In genomic region chr1:67053785-67054759, GRCh38 we compare ENCODE assay signal across 8 cellular contexts. TPM values are rescaled to one million over a fixed set of nuclear protein-coding genes. Genes with fewer than 3 reads are reported as not detected.
DNase-seq lines count a peak whose midpoint lies in the region; ATAC-seq and TF ChIP-seq lines count a peak whose summit lies in the region.

SLC35D1 (minus strand) TSS chr1:67054148; CDS start chr1:67054013, 135 bp downstream.

- CTCF ChIA-PET in AG04449 (lab: Yijun Ruan, JAX) (interaction anchor here (0.7 to 5.4 kb wide), 4 partner anchors 14 to 95 kb away, joined by 3 to 24 read pairs (median 13); no protein-coding TSS in a partner anchor), WTC11 (lab: Charles Lee) (interaction anchor here (0.9 to 1.3 kb wide), 5 partner anchors 35 to 159 kb away, joined by 3 to 10 read pairs (median 6); partner anchors contain the start of genes DNAI4 and MIER1)

- no peaks in the 10 kb centered on the region; the same call in 1 of the 2 replicates for H3K36me3 Mint-ChIP-seq in WTC11

- ATAC-seq in GM18868 (IDR thresholded peaks at IDR 0.05; ENCODE audit: unreplicated experiment) (peak; percentile 76), HG03103 (IDR thresholded peaks at IDR 0.05; ENCODE audit: low read depth, unreplicated experiment) (peak; percentile 75), WTC11 (peak; percentile 83)

- H3K4me3 ChIP-seq in AG04449 (ENCODE audit: low read depth, low read length) (peak within 1 kb of the TSS; percentile 83), cardiac fibroblast (replicated peaks in 1 of 2; ENCODE audit: low read depth in 2 of 2, low read length in 2 of 2) (peak within 1 kb of the TSS; percentile 82 to 85)

- peak within 1 kb of the TSS; percentile 63; the same call in 1 of the 2 replicates for H3K27ac Mint-ChIP-seq in WTC11

- H3K9me3 Mint-ChIP-seq in WTC11, result no peaks in the 10 kb centered on the region

- peaks cover 26% of the 10 kb centered on the region for H3K4me1 Mint-ChIP-seq in WTC11

- peaks cover 7% of the 10 kb centered on the region for H3K27me3 Mint-ChIP-seq in WTC11 (ENCODE audit: low read depth)

- peak within 1 kb of the TSS; percentile 81 for H3K4me3 Mint-ChIP-seq in WTC11

- DNase-seq in AG04449 (ENCODE audit: low read depth, low spot score), result no peak
- DNase-seq in NCI-H2196 treated with DMSO at 0.1 percent for 48 hours (lab: John Stamatoyannopoulos, UW; ENCODE audit: unreplicated experiment), result peak; percentile 53
- DNase-seq in WTC11 (ENCODE audit: low spot score), result peak; percentile 89
- DNase-seq in cardiac fibroblast (ENCODE audit: low read depth in 2 of 2), result peak; percentile 63 to 70
- peak; percentile 55 for DNase-seq in iris pigment epithelial cell (ENCODE audit: low read depth)
- DNase-seq in stimulated activated CD4-positive, alpha-beta T cell treated with anti-CD3 and anti-CD28 coated beads, Interleukin-12 subunit alpha, Interleukin-12 subunit beta, amount 100 ng/mL, for 48 hours (ENCODE audit: low read depth in 2 of 3, low spot score in 1 of 3), result peak; percentile 50 to 69 (median 58)

- POLR2A ChIA-PET in AG04449 (lab: Yijun Ruan, JAX), result interaction anchor here (1.1 to 1.8 kb wide), 5 partner anchors 13 to 129 kb away, joined by 3 to 10 read pairs (median 6); partner anchors contain the start of genes DNAI4 and MIER1
- POLR2A ChIA-PET in WTC11 (lab: Charles Lee), result interaction anchor here (0.6 to 1.3 kb wide), 7 partner anchors 19 to 129 kb away, joined by 3 to 6 read pairs (median 3); partner anchors contain the start of genes DNAI4 and MIER1

- no peak for TF ChIP-seq CTCF in AG04449 (IDR thresholded peaks at IDR 0.05; ENCODE audit: insufficient read depth, low read length, missing control alignments)
- TF ChIP-seq CTCF in WTC11 (IDR thresholded peaks at IDR 0.05), result no peak
- TF ChIP-seq CTCF in cardiac fibroblast (IDR thresholded peaks at IDR 0.05; ENCODE audit: low read depth, low read length), result no peak

TF ChIP-seq in WTC11, 78 proteins besides CTCF, POLR2A, EP300 and RAD21 (continues in another document):
- TF ChIP-seq E2F5 (CRISPR knock-in tag; IDR thresholded peaks at IDR 0.05) (peak; percentile 8; the same call in 1 of the 2 replicates), ZSCAN18 (CRISPR knock-in tag; IDR thresholded peaks at IDR 0.05) (no peak), ETV6 (CRISPR knock-in tag; IDR thresholded peaks at IDR 0.05) (0 out of 2 replicates have a peak, but pooled peaks have one; percentile 54), ZNF423 (CRISPR knock-in tag; IDR thresholded peaks at IDR 0.05) (no peak), ZNF138 (CRISPR knock-in tag; conservative IDR thresholded peaks at IDR 0.05) (no peak), FOXP4 (CRISPR knock-in tag; IDR thresholded peaks at IDR 0.05) (0 out of 2 replicates have a peak, but pooled peaks have one; percentile 21), FOXP1 (CRISPR knock-in tag; IDR thresholded peaks at IDR 0.05; ENCODE audit: borderline replicate concordance) (peak; percentile 22; the same call in 1 of the 2 replicates), PRDM15 (CRISPR knock-in tag; IDR thresholded peaks at IDR 0.05) (no peak), ZNF532 (CRISPR knock-in tag; IDR thresholded peaks at IDR 0.05; ENCODE audit: borderline replicate concordance) (no peak), TEAD1 (CRISPR knock-in tag; IDR thresholded peaks at IDR 0.05) (no peak)

RNA-seq across cellular contexts. Expression of gene SLC35D1, which starts in this region (rescaled TPM):
- 2.4 to 3.0 TPM (median 2.6 TPM) in 3 replicates for total RNA-seq in WTC11 (2021)
